In the genomic region with DNA sequence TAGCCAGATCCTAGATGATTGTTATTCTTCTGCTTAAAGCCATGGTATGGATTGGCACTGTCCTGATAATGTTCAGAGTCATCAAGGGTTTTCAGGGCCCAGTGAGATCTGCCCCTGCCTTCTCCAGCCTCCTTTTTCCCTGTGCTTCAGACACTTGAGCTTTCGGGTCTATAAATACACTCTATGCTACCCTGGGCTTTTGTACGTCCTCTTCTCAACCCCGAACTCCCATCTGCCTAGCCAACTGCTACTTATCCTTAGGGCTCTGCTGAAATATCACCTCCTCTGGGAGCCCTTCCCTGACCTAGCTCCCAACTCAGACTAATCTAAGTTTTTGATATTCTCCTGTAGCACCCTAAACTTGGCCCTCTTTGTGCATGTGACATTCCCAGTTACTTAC, we compare ENCODE assay signal across 20 cellular contexts.
DNase-seq lines count a peak whose midpoint lies in the region; ATAC-seq and TF ChIP-seq lines count a peak whose summit lies in the region.
"Had no signal": no experiment of that assay in that cellular context is flagged by ENCODE, and none has a peak within 500 bp of the region (broad histone marks: within the 10 kb centered on the region; RNA-seq: fewer than 3 reads in every experiment).

No MANE protein-coding gene starts in this region.

- H3K36me3 ChIP-seq in right atrium auricular region (no peaks in the 10 kb centered on the region), mesenchymal stem cell (ENCODE audit: control insufficient read depth in 1 of 2, insufficient read depth in 2 of 2, low read depth in 1 of 2, low read length in 2 of 2) (no peaks in the 10 kb centered on the region)
- H3K36me3 ChIP-seq: BLaER1, HAP-1 had no signal

- H3K14ac ChIP-seq in mesenchymal stem cell (ENCODE audit: low read length in 2 of 2) = no peak overlapping the region

- H3K9me3 ChIP-seq in right atrium auricular region (no peaks in the 10 kb centered on the region), mesenchymal stem cell (ENCODE audit: control insufficient read depth, low read length) (no peaks in the 10 kb centered on the region)
- H3K9me3 ChIP-seq: Caco-2, HAP-1 had no signal

- no peak overlapping the region for H2BK15ac ChIP-seq in mesenchymal stem cell (ENCODE audit: low read depth, poor library complexity, severe bottlenecking)

- peaks cover 1% of the 10 kb centered on the region for H3K36me3 Mint-ChIP-seq in glutamatergic neuron (ENCODE audit: unreplicated experiment)
- H3K36me3 Mint-ChIP-seq in progenitor cell of endocrine pancreas (ENCODE audit: insufficient read depth) = no peaks in the 10 kb centered on the region
- H3K36me3 Mint-ChIP-seq: CD4-positive, CD25-positive, alpha-beta regulatory T cell; CD8-positive, alpha-beta T cell had no signal

- H3K9me3 Mint-ChIP-seq in glutamatergic neuron (ENCODE audit: unreplicated experiment) (peaks cover 7% of the 10 kb centered on the region), progenitor cell of endocrine pancreas (ENCODE audit: low read depth) (no peaks in the 10 kb centered on the region)
- H3K9me3 Mint-ChIP-seq: CD8-positive, alpha-beta T cell had no signal

- peaks cover 8% of the 10 kb centered on the region for H3K27me3 Mint-ChIP-seq in glutamatergic neuron (ENCODE audit: unreplicated experiment)
- no peaks in the 10 kb centered on the region for H3K27me3 Mint-ChIP-seq in progenitor cell of endocrine pancreas
- H3K27me3 Mint-ChIP-seq: B cell; CD4-positive, CD25-positive, alpha-beta regulatory T cell had no signal

- no peak overlapping the region for H3K4me3 ChIP-seq in right atrium auricular region
- no peak overlapping the region for H3K4me3 ChIP-seq in mesenchymal stem cell (ENCODE audit: insufficient read depth in 1 of 2, low read depth in 1 of 2, low read length in 2 of 2)
- H3K4me3 ChIP-seq: BLaER1, HAP-1 had no signal

- no peak overlapping the region for H2BK5ac ChIP-seq in mesenchymal stem cell (ENCODE audit: low read depth, low read length, poor library complexity, severe bottlenecking)

- no peaks in the 10 kb centered on the region for H3K4me1 ChIP-seq in right atrium auricular region
- no peaks in the 10 kb centered on the region for H3K4me1 ChIP-seq in mesenchymal stem cell (ENCODE audit: control insufficient read depth, insufficient read depth, low read depth, low read length)
- H3K4me1 ChIP-seq: Caco-2 had no signal

- no peak overlapping the region for H3K4me2 ChIP-seq in mesenchymal stem cell (ENCODE audit: low read length, poor library complexity, severe bottlenecking)
- H3K4me2 ChIP-seq: BLaER1 had no signal

- H2AK5ac ChIP-seq in mesenchymal stem cell (ENCODE audit: low read length, severe bottlenecking) = no peak overlapping the region

- DNase-seq in DMS 273 (lab: John Stamatoyannopoulos, UW; ENCODE audit: unreplicated experiment) (peak; percentile 24), DMS 273 treated with DMSO at 0.1 percent for 48 hours (lab: John Stamatoyannopoulos, UW) (no peak), Right ventricle myocardium inferior (ENCODE audit: missing footprints) (no peak), right atrium auricular region (ENCODE audit: low spot score) (no peak), glutamatergic neuron (no peak), progenitor cell of endocrine pancreas (ENCODE audit: low spot score, unreplicated experiment) (no peak), dedifferentiated amniotic fluid mesenchymal stem cell (ENCODE audit: extremely low spot score) (no peak), mesenchymal stem cell (no peak)
- DNase-seq: Caco-2; CD4-positive, CD25-positive, alpha-beta regulatory T cell; CD8-positive, alpha-beta T cell; DMS53; DMS79 treated with DMSO at 0.1 percent for 48 hours; GOT3; HFFc6 had no signal

- H3K79me1 ChIP-seq in mesenchymal stem cell (replicated peaks; ENCODE audit: low read length, poor library complexity, severe bottlenecking) = no peaks in the 10 kb centered on the region

- H3K4me3 Mint-ChIP-seq in glutamatergic neuron (ENCODE audit: unreplicated experiment) (peak overlapping the region; percentile 2), progenitor cell of endocrine pancreas (ENCODE audit: low read depth) (no peak overlapping the region)
- H3K4me3 Mint-ChIP-seq: B cell; CD4-positive, CD25-positive, alpha-beta regulatory T cell; CD8-positive, alpha-beta T cell; HFFc6 had no signal

- no peak overlapping the region for H4K8ac ChIP-seq in mesenchymal stem cell (ENCODE audit: low read length)

- H3K27ac ChIP-seq in right atrium auricular region (no peak overlapping the region), mesenchymal stem cell (ENCODE audit: low read length, poor library complexity, severe bottlenecking) (no peak overlapping the region)
- H3K27ac ChIP-seq: 22Rv1, BLaER1, C4-2B had no signal

- H3K9ac ChIP-seq in mesenchymal stem cell (ENCODE audit: low read length) = no peak overlapping the region
- H3K9ac ChIP-seq: BLaER1 had no signal

- intact Hi-C loops in Right ventricle myocardium inferior (cut with DNase I) = no loop called here

- no peak overlapping the region for H2BK120ac ChIP-seq in mesenchymal stem cell (ENCODE audit: low read depth, low read length)

- TF ChIP-seq CTCF in right atrium auricular region (IDR thresholded peaks at IDR 0.05) (no peak), glutamatergic neuron (IDR thresholded peaks at IDR 0.05; ENCODE audit: partially characterized antibody, unreplicated experiment) (no peak), progenitor cell of endocrine pancreas (IDR thresholded peaks at IDR 0.05; ENCODE audit: unreplicated experiment) (no peak)

- no peak overlapping the region for H2AFZ ChIP-seq in mesenchymal stem cell (ENCODE audit: low read depth, low read length)

- no peak overlapping the region for H2BK12ac ChIP-seq in mesenchymal stem cell (ENCODE audit: low read length in 2 of 2)

- 90% methylated on average over 3 of the region's 3 CpGs for WGBS in mesenchymal stem cell

- peaks cover 24% of the 10 kb centered on the region for H3K4me1 Mint-ChIP-seq in glutamatergic neuron (ENCODE audit: low read depth, unreplicated experiment)
- peaks cover 21% of the 10 kb centered on the region for H3K4me1 Mint-ChIP-seq in progenitor cell of endocrine pancreas (ENCODE audit: low read depth)

- H3K23ac ChIP-seq in mesenchymal stem cell (ENCODE audit: low read length in 2 of 2) = no peak overlapping the region

- no peak overlapping the region for H4K91ac ChIP-seq in mesenchymal stem cell (ENCODE audit: low read length)

- no peak overlapping the region for H3K18ac ChIP-seq in mesenchymal stem cell (ENCODE audit: low read depth in 1 of 2, low read length in 2 of 2)

- no peak overlapping the region for H3K27ac Mint-ChIP-seq in glutamatergic neuron (ENCODE audit: unreplicated experiment)
- H3K27ac Mint-ChIP-seq in progenitor cell of endocrine pancreas = peak overlapping the region; percentile 0
- H3K27ac Mint-ChIP-seq: B cell; CD8-positive, alpha-beta T cell; HFFc6 had no signal

- H3K27me3 ChIP-seq in right atrium auricular region = no peaks in the 10 kb centered on the region
- no peaks in the 10 kb centered on the region for H3K27me3 ChIP-seq in mesenchymal stem cell (ENCODE audit: control insufficient read depth in 1 of 2, insufficient read depth in 1 of 2, low read length in 2 of 2)
- H3K27me3 ChIP-seq: BLaER1 had no signal

- peak; percentile 44 for ATAC-seq in Right ventricle myocardium inferior
- ATAC-seq: CD8-positive, alpha-beta T cell had no signal

- no peak overlapping the region for H3K4ac ChIP-seq in mesenchymal stem cell (ENCODE audit: low read depth in 1 of 2, low read length in 2 of 2)
